Comparison of ENCODE assay signal across 1 cellular context in genomic region chr13:26616126-26616525, GRCh38.
TF ChIP-seq lines count a peak whose summit lies in the region.

No MANE protein-coding gene starts in this region.

TF ChIP-seq in HepG2, 621 proteins besides CTCF, POLR2A, EP300 and RAD21:
- TF ChIP-seq ZNF646 (CRISPR knock-in tag; IDR thresholded peaks at IDR 0.05) (no peak), ZFX (CRISPR knock-in tag; IDR thresholded peaks at IDR 0.05; ENCODE audit: low read depth) (no peak), ZNF83 (CRISPR knock-in tag; IDR thresholded peaks at IDR 0.05; ENCODE audit: borderline replicate concordance) (no peak), U2AF2 (IDR thresholded peaks at IDR 0.05; ENCODE audit: low read depth, low read length) (no peak), UBTF (CRISPR knock-in tag; IDR thresholded peaks at IDR 0.05) (no peak), EEA1 (CRISPR knock-in tag; IDR thresholded peaks at IDR 0.05; ENCODE audit: borderline replicate concordance) (no peak), ZNF142 (CRISPR knock-in tag; IDR thresholded peaks at IDR 0.05) (no peak), FOXO4 (CRISPR knock-in tag; conservative IDR thresholded peaks at IDR 0.05) (no peak), DNMT3B (CRISPR knock-in tag; conservative IDR thresholded peaks at IDR 0.05) (no peak), ZNF513 (CRISPR knock-in tag; conservative IDR thresholded peaks at IDR 0.05) (no peak), PATZ1 (CRISPR knock-in tag; IDR thresholded peaks at IDR 0.05) (no peak), KAT7 (CRISPR knock-in tag; IDR thresholded peaks at IDR 0.05; ENCODE audit: borderline replicate concordance) (no peak), GPN1 (CRISPR knock-in tag; IDR thresholded peaks at IDR 0.05; ENCODE audit: borderline replicate concordance) (no peak)
TF ChIP-seq in HepG2: peak in this region for 0.
